ENCODE assay signal across 2 cellular contexts in the genomic region with DNA sequence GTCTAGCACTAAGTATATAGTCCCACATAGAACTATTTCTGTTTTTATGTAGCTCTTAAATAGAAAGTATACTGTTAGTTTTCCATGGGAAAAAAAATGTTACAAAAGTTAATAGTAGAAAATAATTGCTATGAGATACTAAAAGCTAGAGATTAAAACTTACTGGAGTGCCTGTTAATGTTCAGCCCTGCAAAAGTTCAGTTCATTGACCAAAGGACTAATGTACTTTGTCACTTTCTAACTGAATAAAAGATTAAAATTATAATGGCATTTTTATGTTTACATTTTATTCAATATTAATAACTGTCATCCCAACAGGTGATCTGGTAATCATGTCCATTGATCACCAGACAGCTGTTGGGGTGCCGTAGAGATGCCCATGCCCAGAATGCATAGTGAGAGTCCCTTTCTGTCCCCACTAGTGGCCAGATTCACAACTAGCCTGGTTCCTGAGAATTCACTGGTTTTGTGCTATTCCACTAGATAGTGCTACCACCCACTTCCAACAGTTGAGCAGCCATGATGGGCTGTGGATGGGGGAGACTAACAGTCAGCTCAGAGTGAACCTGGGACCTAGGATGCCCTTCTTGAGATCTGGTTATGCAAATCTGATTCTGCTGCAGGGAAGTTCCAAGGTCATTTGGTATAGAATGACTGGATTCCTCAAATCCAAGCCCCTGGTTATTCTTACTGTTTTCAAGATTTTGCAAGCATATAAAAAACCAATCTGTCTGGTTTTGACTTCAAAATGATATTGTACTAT.
TF ChIP-seq lines count a peak whose summit lies in the region.

No MANE protein-coding gene starts in this region.

TF ChIP-seq in liver, 16 proteins besides CTCF, POLR2A, EP300 and RAD21:
- TF ChIP-seq TAF1 (conservative IDR thresholded peaks at IDR 0.05) (no peak), SP1 (IDR thresholded peaks at IDR 0.05) (no peak), RXRA (IDR thresholded peaks at IDR 0.05) (peak; percentile 49 to 66), MAX (IDR thresholded peaks at IDR 0.05) (no peak), HNF4A (conservative IDR thresholded peaks at IDR 0.05) (peak; percentile 42 to 56), FOXA2 (IDR thresholded peaks at IDR 0.05) (no peak), NR2F2 (IDR thresholded peaks at IDR 0.05) (no peak), GABPA (IDR thresholded peaks at IDR 0.05 in 1 of 2, conservative IDR thresholded peaks at IDR 0.05 in 1 of 2) (no peak)
- TF ChIP-seq, protein P1, sequence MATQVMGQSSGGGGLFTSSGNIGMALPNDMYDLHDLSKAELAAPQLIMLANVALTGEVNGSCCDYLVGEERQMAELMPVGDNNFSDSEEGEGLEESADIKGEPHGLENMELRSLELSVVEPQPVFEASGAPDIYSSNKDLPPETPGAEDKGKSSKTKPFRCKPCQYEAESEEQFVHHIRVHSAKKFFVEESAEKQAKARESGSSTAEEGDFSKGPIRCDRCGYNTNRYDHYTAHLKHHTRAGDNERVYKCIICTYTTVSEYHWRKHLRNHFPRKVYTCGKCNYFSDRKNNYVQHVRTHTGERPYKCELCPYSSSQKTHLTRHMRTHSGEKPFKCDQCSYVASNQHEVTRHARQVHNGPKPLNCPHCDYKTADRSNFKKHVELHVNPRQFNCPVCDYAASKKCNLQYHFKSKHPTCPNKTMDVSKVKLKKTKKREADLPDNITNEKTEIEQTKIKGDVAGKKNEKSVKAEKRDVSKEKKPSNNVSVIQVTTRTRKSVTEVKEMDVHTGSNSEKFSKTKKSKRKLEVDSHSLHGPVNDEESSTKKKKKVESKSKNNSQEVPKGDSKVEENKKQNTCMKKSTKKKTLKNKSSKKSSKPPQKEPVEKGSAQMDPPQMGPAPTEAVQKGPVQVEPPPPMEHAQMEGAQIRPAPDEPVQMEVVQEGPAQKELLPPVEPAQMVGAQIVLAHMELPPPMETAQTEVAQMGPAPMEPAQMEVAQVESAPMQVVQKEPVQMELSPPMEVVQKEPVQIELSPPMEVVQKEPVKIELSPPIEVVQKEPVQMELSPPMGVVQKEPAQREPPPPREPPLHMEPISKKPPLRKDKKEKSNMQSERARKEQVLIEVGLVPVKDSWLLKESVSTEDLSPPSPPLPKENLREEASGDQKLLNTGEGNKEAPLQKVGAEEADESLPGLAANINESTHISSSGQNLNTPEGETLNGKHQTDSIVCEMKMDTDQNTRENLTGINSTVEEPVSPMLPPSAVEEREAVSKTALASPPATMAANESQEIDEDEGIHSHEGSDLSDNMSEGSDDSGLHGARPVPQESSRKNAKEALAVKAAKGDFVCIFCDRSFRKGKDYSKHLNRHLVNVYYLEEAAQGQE (IDR thresholded peaks at IDR 0.05) = no peak
TF ChIP-seq in liver: peak in this region for 2.

TF ChIP-seq in HepG2, 621 proteins besides CTCF, POLR2A, EP300 and RAD21:
- TF ChIP-seq ZNF75D (CRISPR knock-in tag; IDR thresholded peaks at IDR 0.05; ENCODE audit: borderline replicate concordance) (no peak), ZNF598 (CRISPR knock-in tag; IDR thresholded peaks at IDR 0.05; ENCODE audit: borderline replicate concordance) (no peak), ZNF362 (CRISPR knock-in tag; IDR thresholded peaks at IDR 0.05; ENCODE audit: borderline replicate concordance) (no peak), ZEB1 (IDR thresholded peaks at IDR 0.05; ENCODE audit: insufficient replicate concordance, low read depth) (no peak), SMAD1 (CRISPR knock-in tag; IDR thresholded peaks at IDR 0.05; ENCODE audit: borderline replicate concordance, low read depth) (no peak), IRF2 (CRISPR knock-in tag; IDR thresholded peaks at IDR 0.05) (no peak), CHCHD3 (CRISPR knock-in tag; IDR thresholded peaks at IDR 0.05) (no peak), ZNF670 (CRISPR knock-in tag; IDR thresholded peaks at IDR 0.05; ENCODE audit: borderline replicate concordance) (no peak), MIXL1 (CRISPR knock-in tag; IDR thresholded peaks at IDR 0.05) (no peak), FOXO1 (CRISPR knock-in tag; IDR thresholded peaks at IDR 0.05) (no peak), MTF1 (CRISPR knock-in tag; IDR thresholded peaks at IDR 0.05) (no peak), NCOA1 (CRISPR knock-in tag; IDR thresholded peaks at IDR 0.05) (no peak), ZNF253 (CRISPR knock-in tag; IDR thresholded peaks at IDR 0.05; ENCODE audit: borderline replicate concordance) (no peak), ZNF710 (CRISPR knock-in tag; IDR thresholded peaks at IDR 0.05; ENCODE audit: borderline replicate concordance) (no peak), CAMTA2 (CRISPR knock-in tag; IDR thresholded peaks at IDR 0.05; ENCODE audit: borderline replicate concordance) (no peak), NFE2L2 (IDR thresholded peaks at IDR 0.05; ENCODE audit: low read length) (no peak), PHB2 (IDR thresholded peaks at IDR 0.05; ENCODE audit: partially characterized antibody) (no peak), ZNF619 (CRISPR knock-in tag; IDR thresholded peaks at IDR 0.05) (no peak), NFKBIZ (CRISPR knock-in tag; IDR thresholded peaks at IDR 0.05) (no peak)
